Comparison of ENCODE assay signal across 35 cellular contexts in genomic region chr15:29558261-29558660, GRCh38.
"Had no signal": no experiment of that assay in that cellular context is flagged by ENCODE, and none has a peak within 500 bp of the region (broad histone marks: within the 10 kb centered on the region; RNA-seq: fewer than 3 reads in every experiment).

No MANE protein-coding gene starts in this region.

- H3K36me3 ChIP-seq: MG63 had no signal

- H3K4me3 ChIP-seq: MG63 had no signal

- DNase-seq: Karpas-422, Kasumi-1, KG1, MG63, MM.1S, MV-4-11, NCI-H1048, NCI-H1092, NCI-H1092 treated with DMSO at 0.1 percent for 48 hours, NCI-H1105, NCI-H1105 treated with DMSO at 0.1 percent for 48 hours, NCI-H1417, NCI-H1417 treated with DMSO at 0.1 percent for 48 hours, NCI-H1436, NCI-H1436 treated with DMSO at 0.1 percent for 48 hours, NCI-H146, NCI-H1694, NCI-H1694 treated with DMSO at 0.1 percent for 48 hours, NCI-H187, NCI-H187 treated with DMSO at 0.1 percent for 48 hours, NCI-H1930, NCI-H2029, NCI-H2029 treated with DMSO at 0.1 percent for 48 hours, NCI-H2081, NCI-H2081 treated with DMSO at 0.1 percent for 48 hours, NCI-H2107, NCI-H2171, NCI-H2171 treated with DMSO at 0.1 percent for 48 hours, NCI-H2227 treated with DMSO at 0.1 percent for 48 hours, NCI-H226, NCI-H345, NCI-H446, NCI-H446 treated with DMSO at 0.1 percent for 48 hours, NCI-H510A had no signal

- H3K27ac ChIP-seq: KMS-11 had no signal

- H3K9me3 ChIP-seq: MG63 had no signal

- H3K27me3 ChIP-seq: MG63 had no signal
